8 cellular contexts compared by ENCODE assay signal in the genomic region with DNA sequence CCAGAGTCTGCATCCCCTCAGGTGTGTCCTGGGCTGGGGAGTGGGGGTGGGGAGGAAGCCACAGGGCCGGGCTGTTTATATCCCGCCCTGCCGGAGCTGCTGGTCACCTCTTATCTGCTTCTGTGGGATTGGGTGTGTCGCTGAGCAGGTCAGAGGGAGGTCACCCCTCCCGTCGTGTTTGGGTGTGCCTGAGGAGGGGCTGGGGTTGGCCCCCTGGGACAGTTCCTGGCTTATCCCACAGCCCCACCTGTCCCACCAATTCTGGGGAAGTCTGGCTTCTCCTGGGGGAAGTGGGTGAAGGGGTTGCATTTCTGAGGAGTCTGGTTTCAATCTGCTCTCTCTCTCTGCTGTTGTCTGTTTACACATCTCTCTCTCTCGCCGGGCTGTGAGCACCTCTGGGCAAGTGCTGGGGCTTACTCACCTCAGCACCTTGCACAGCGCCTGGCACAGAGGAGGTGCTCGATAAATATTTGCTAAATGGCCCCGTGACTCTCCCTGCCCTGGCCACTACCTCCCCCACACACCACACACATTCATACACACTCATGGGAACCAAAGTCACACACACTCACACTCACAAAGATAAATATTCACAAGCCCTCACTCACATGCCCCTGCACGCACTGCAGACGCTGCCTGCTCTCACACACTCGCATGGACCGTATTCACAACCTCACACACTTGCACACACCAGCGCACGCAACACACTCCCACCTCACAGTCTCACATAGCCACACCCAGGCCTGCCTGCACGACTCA. TPM values are rescaled to one million over a fixed set of nuclear protein-coding genes. Genes with fewer than 3 reads are reported as not detected.
DNase-seq lines count a peak whose midpoint lies in the region; ATAC-seq and TF ChIP-seq lines count a peak whose summit lies in the region.
"Had no signal": no experiment of that assay in that cellular context is flagged by ENCODE, and none has a peak within 500 bp of the region (broad histone marks: within the 10 kb centered on the region; RNA-seq: fewer than 3 reads in every experiment).

No MANE protein-coding gene starts in this region.

- H3K79me2 ChIP-seq in PC-9 (ENCODE audit: low read depth) = peaks cover 42% of the 10 kb centered on the region

- H3K4me3 ChIP-seq in LNCaP clone FGC (ENCODE audit: low read depth, low read length) (peak overlapping the region; percentile 40), PC-9 (peak overlapping the region; percentile 86; the same call in 1 of the 2 replicates), right cardiac atrium (ENCODE audit: low read length) (no peak overlapping the region), suprapubic skin (no peak overlapping the region)

- H3K4me1 ChIP-seq in PC-9 (replicated peaks; ENCODE audit: insufficient read depth) (peaks cover 98% of the 10 kb centered on the region), right cardiac atrium (ENCODE audit: control insufficient read depth, insufficient read depth, low read length) (no peaks in the 10 kb centered on the region), suprapubic skin (peaks cover 18% of the 10 kb centered on the region)

- 44% methylated on average over 18 of the region's 18 CpGs for WGBS in right cardiac atrium
- WGBS in suprapubic skin = 54% methylated on average over 12 of the region's 18 CpGs

- H3K4me2 ChIP-seq in PC-9 = peak overlapping the region; percentile 94

- CTCF ChIA-PET in PC-9 (lab: Charles Lee) = interaction anchor here (0.6 to 1.2 kb wide), 3 partner anchors 16 to 90 kb away, joined by 3 to 4 read pairs (median 3); no protein-coding TSS in a partner anchor

- H3K9me3 ChIP-seq in PC-9 (ENCODE audit: insufficient read depth, low read depth) (no peaks in the 10 kb centered on the region), right cardiac atrium (ENCODE audit: control insufficient read depth, low read length) (no peaks in the 10 kb centered on the region), suprapubic skin (no peaks in the 10 kb centered on the region)

- peak; percentile 95 for DNase-seq in LNCaP clone FGC (ENCODE audit: low read depth)
- DNase-seq in PC-9 = peak; percentile 96 to 99
- no peak for DNase-seq in right cardiac atrium
- DNase-seq in suprapubic skin (ENCODE audit: low spot score in 2 of 2) = no peak
- DNase-seq in AML-193 (lab: John Stamatoyannopoulos, UW) = no peak
- DNase-seq in activated CD4-positive, alpha-beta T cell treated with anti-CD3 and anti-CD28 coated beads, Interleukin-2, amount 50 U/mL, for 1 hour = no peak
- DNase-seq: amygdala had no signal

- BruUV-seq in PC-9 (replicated peaks; lab: Mats Ljungman, UMichigan) = no TSS peak

- peaks cover 33% of the 10 kb centered on the region for H3K36me3 ChIP-seq in PC-9 (ENCODE audit: low read depth)
- H3K36me3 ChIP-seq in suprapubic skin = peaks cover 10% of the 10 kb centered on the region

- ATAC-seq in right cardiac atrium (peak; percentile 49 to 60), HG02973 (IDR thresholded peaks at IDR 0.05; ENCODE audit: unreplicated experiment) (no peak)

- intact Hi-C loops in PC-9 (cut with micrococcal nuclease; ENCODE audit: unreplicated experiment) (loop anchor here (1.0 to 2.0 kb wide), 8 partner anchors 8 to 101 kb away; partner anchors contain the start of gene ELF3), right cardiac atrium (cut with DNase I) (no loop called here)

- TF ChIP-seq POLR2A in suprapubic skin (IDR thresholded peaks at IDR 0.05) = no peak

- H4K20me1 ChIP-seq in PC-9 (ENCODE audit: insufficient read depth) = peaks cover 32% of the 10 kb centered on the region

- no peak overlapping the region for H2AFZ ChIP-seq in PC-9

- TF ChIP-seq CTCF in LNCaP clone FGC (IDR thresholded peaks at IDR 0.05; ENCODE audit: control insufficient read depth, extremely low read depth, insufficient read depth) (no peak), PC-9 (conservative IDR thresholded peaks at IDR 0.05) (no peak), suprapubic skin (IDR thresholded peaks at IDR 0.05) (no peak)

- TF ChIP-seq EP300 in suprapubic skin (IDR thresholded peaks at IDR 0.05) = no peak

- POLR2A ChIA-PET in PC-9 (lab: Charles Lee; ENCODE audit: unreplicated experiment) = interaction anchor here (0.7 to 2.7 kb wide), 9 partner anchors 9 to 99 kb away, joined by 3 to 66 read pairs (median 12); partner anchors contain the start of gene ELF3

- peak overlapping the region; percentile 97 for H3K27ac ChIP-seq in PC-9
- no peak overlapping the region for H3K27ac ChIP-seq in right cardiac atrium (ENCODE audit: low read length)
- peak overlapping the region; percentile 43 for H3K27ac ChIP-seq in suprapubic skin

- no peaks in the 10 kb centered on the region for H3K27me3 ChIP-seq in PC-9 (ENCODE audit: insufficient read depth, low read depth)
- no peaks in the 10 kb centered on the region for H3K27me3 ChIP-seq in right cardiac atrium (ENCODE audit: control insufficient read depth, insufficient read depth)
- H3K27me3 ChIP-seq in suprapubic skin = no peaks in the 10 kb centered on the region

- peaks cover 75% of the 10 kb centered on the region for H3F3A ChIP-seq in PC-9 (ENCODE audit: insufficient read depth, low read depth)

- no peaks in the 10 kb centered on the region for H3K9me2 ChIP-seq in PC-9 (ENCODE audit: insufficient read depth)

RNA-seq across cellular contexts. Expression of gene ELF3, which starts 8.3 kb away (rescaled TPM):
- total RNA-seq in PC-9 (2021) (295 and 318 TPM in 2 replicates), right cardiac atrium (1 to 10 TPM in 1 of 4 donors, under 1 TPM in 2, not detected in 1; 0.17 to 3.4 (median 0.29) TPM), suprapubic skin (10 to 100 TPM; 10.8 to 39.9 (median 26.7) TPM)
- polyA plus RNA-seq in right cardiac atrium = 0.11 TPM

RNA-seq across cellular contexts. Expression of gene RNPEP, which starts 36.2 kb away (rescaled TPM):
- total RNA-seq in PC-9 (2021) (108 and 123 TPM in 2 replicates), right cardiac atrium (10 to 100 TPM; 14.1 to 19.4 (median 18.7) TPM), suprapubic skin (100 to 1,000 TPM in 1 of 4 donors, 10 to 100 TPM in 3; 53.3 to 107 (median 74.1) TPM)
- polyA plus RNA-seq in right cardiac atrium = 15.6 TPM

Comparison
In these comparisons a context has a peak if more than half of its experiments do, and no peak if none do; other contexts are left out.
1. DNase-seq: peak in LNCaP clone FGC (single experiment) and PC-9 (2 of 2); none in right cardiac atrium (0 of 3), suprapubic skin (0 of 2), AML-193 (0 of 2) and activated CD4-positive, alpha-beta T cell treated with anti-CD3 and anti-CD28 coated beads, Interleukin-2, amount 50 U/mL, for 1 hour (single experiment).
2. H3K4me3 ChIP-seq: peak in LNCaP clone FGC (single experiment) and PC-9 (single experiment); none in right cardiac atrium (single experiment) and suprapubic skin (single experiment).